9 cellular contexts compared by ENCODE assay signal in genomic region chr11:75100314-75100713, GRCh38. TPM values are rescaled to one million over a fixed set of nuclear protein-coding genes. Genes with fewer than 3 reads are reported as not detected.
A peak's percentile ranks its signal among the peaks of the same experiment; 100 is the strongest.
DNase-seq lines count a peak whose midpoint lies in the region; ATAC-seq, FAIRE-seq and TF ChIP-seq lines count a peak whose summit lies in the region.
"Had no signal": no experiment of that assay in that cellular context is flagged by ENCODE, and none has a peak within 500 bp of the region (broad histone marks: within the 10 kb centered on the region; RNA-seq: fewer than 3 reads in every experiment).

No MANE protein-coding gene starts in this region.

- no peaks in the 10 kb centered on the region for H4K20me1 ChIP-seq in Karpas-422 (ENCODE audit: insufficient read depth, low read depth, low read length)

- H3K4me3 ChIP-seq in epithelial cell of esophagus (ENCODE audit: low read length) (no peak overlapping the region), Karpas-422 (ENCODE audit: low read length) (no peak overlapping the region), ascending aorta (no peak overlapping the region)

- FAIRE-seq in HTR-8/SVneo (lab: Jason Lieb, UNC) = peak; percentile 48
- FAIRE-seq: islet of Langerhans had no signal

- H3K36me3 ChIP-seq in Karpas-422 (ENCODE audit: insufficient read depth, low read length) (no peaks in the 10 kb centered on the region), ascending aorta (no peaks in the 10 kb centered on the region)

- H3K79me2 ChIP-seq in Karpas-422 (ENCODE audit: low read length) = no peaks in the 10 kb centered on the region

- H3K9me3 ChIP-seq in Karpas-422 (ENCODE audit: low read length) = no peaks in the 10 kb centered on the region
- no peaks in the 10 kb centered on the region for H3K9me3 ChIP-seq in ascending aorta

- H3K4me1 ChIP-seq in Karpas-422 (ENCODE audit: low read length) = peaks cover 4% of the 10 kb centered on the region
- H3K4me1 ChIP-seq in ascending aorta = no peaks in the 10 kb centered on the region

- no peak for TF ChIP-seq CTCF in epithelial cell of esophagus (IDR thresholded peaks at IDR 0.05; ENCODE audit: insufficient read depth, low read depth, low read length, missing control alignments)
- no peak for TF ChIP-seq CTCF in ascending aorta (IDR thresholded peaks at IDR 0.05)

- H3K27ac ChIP-seq in Karpas-422 (ENCODE audit: low read length) (no peak overlapping the region), ascending aorta (no peak overlapping the region)

- ATAC-seq in GM18498 (IDR thresholded peaks at IDR 0.05; ENCODE audit: unreplicated experiment) = peak; percentile 90
- peak; percentile 95 for ATAC-seq in GM21619 (IDR thresholded peaks at IDR 0.05; ENCODE audit: unreplicated experiment)

- intact Hi-C loops in ascending aorta (cut with DNase I) = no loop called here

- H2AFZ ChIP-seq in Karpas-422 (ENCODE audit: low read length) = no peak overlapping the region; the same call in 1 of the 2 replicates

- H3K27me3 ChIP-seq in Karpas-422 (ENCODE audit: low read length) = no peaks in the 10 kb centered on the region
- no peaks in the 10 kb centered on the region for H3K27me3 ChIP-seq in ascending aorta

- DNase-seq in HTR-8/SVneo (ENCODE audit: insufficient read length, low spot score) (peak; percentile 33), epithelial cell of esophagus (ENCODE audit: low read depth) (peak; percentile 72), Karpas-422 (no peak), Ammon's horn (ENCODE audit: low spot score) (no peak), ascending aorta (ENCODE audit: low spot score in 2 of 2) (no peak), amygdala (lab: John Stamatoyannopoulos, UW) (no peak)

- H3K9me2 ChIP-seq in Karpas-422 (replicated peaks; ENCODE audit: insufficient read depth, low read length) = no peaks in the 10 kb centered on the region

- no peak overlapping the region for H3K9ac ChIP-seq in Karpas-422 (ENCODE audit: low read length)

- no peak overlapping the region for H3K4me2 ChIP-seq in Karpas-422 (ENCODE audit: low read depth, low read length, poor library complexity, severe bottlenecking)

RNA-seq across cellular contexts. Expression of gene OR2AT4, which starts 3.6 kb away (rescaled TPM):
- 0.04 TPM in 1 of 2 replicates, not detected in the other for total RNA-seq in Karpas-422 (2014; rRNA removed; shearing (Covaris generic); ENCODE audit: low replicate concordance)
- not detected for total RNA-seq in ascending aorta

RNA-seq across cellular contexts. Expression of gene SLCO2B1, which starts 50.6 kb away (rescaled TPM):
- total RNA-seq in Karpas-422 (2014; rRNA removed; shearing (Covaris generic); ENCODE audit: low replicate concordance) = not detected in 2 replicates
- 403 TPM for total RNA-seq in ascending aorta

Comparison
In these comparisons a context has a peak if more than half of its experiments do, and no peak if none do; other contexts are left out.
1. DNase-seq: peak in HTR-8/SVneo (single experiment) and epithelial cell of esophagus (single experiment); none in Karpas-422 (single experiment), Ammon's horn (single experiment), ascending aorta (0 of 2) and amygdala (0 of 56).
2. RNA of gene SLCO2B1, which starts 50.6 kb away (total RNA-seq): 403 TPM in ascending aorta (single experiment); not detected in Karpas-422; every median in the first group is over 100 times any median in the second.